Comparison of ENCODE assay signal across 15 cellular contexts in genomic region chr20:22339946-22340345, GRCh38.
"Had no signal": no experiment of that assay in that cellular context is flagged by ENCODE, and none has a peak within 500 bp of the region (broad histone marks: within the 10 kb centered on the region; RNA-seq: fewer than 3 reads in every experiment).

No MANE protein-coding gene starts in this region.

- H3K9me3 ChIP-seq: sigmoid colon, spleen had no signal

- DNase-seq: activated CD4-positive, alpha-beta T cell treated with anti-CD3 and anti-CD28 coated beads, Interleukin-2, amount 50 U/mL, for 48 hours; effector CD8-positive, alpha-beta T cell; head of caudate nucleus; kidney; sigmoid colon; spleen; stimulated activated naive B cell treated with anti-CD40 and anti-IgM and Interleukin-4, amounts not matched to agents 10 μg/mL and 1 μg/mL and 100 μg/mL, for 72 hours; T-helper 17 cell had no signal

- H3K4me1 Mint-ChIP-seq: T-helper 17 cell had no signal

- H3K36me3 Mint-ChIP-seq: activated naive CD8-positive, alpha-beta T cell; mesothelial cell of epicardium; natural killer cell treated with Interleukin-12 subunit alpha and Interleukin-12 subunit beta and Interleukin-15 and Interleukin-18, amount 100 ng/mL, for 72 hours; stimulated activated naive B cell treated with anti-CD40 and anti-IgM and Interleukin-4, amounts not matched to agents 10 μg/mL and 1 μg/mL and 100 μg/mL, for 72 hours had no signal

- H3K36me3 ChIP-seq: cardiac muscle cell, sigmoid colon, spleen had no signal

- H3K9me3 Mint-ChIP-seq: dendritic cell treated with granulocyte-macrophage colony-stimulating factor and Interleukin-4, amounts not matched to agents 40 ng/mL and 50 ng/mL, for 4 days; mesothelial cell of epicardium; natural killer cell treated with Interleukin-12 subunit alpha and Interleukin-12 subunit beta and Interleukin-15 and Interleukin-18, amount 100 ng/mL, for 72 hours; stimulated activated naive B cell treated with anti-CD40 and anti-IgM and Interleukin-4, amounts not matched to agents 10 μg/mL and 1 μg/mL and 100 μg/mL, for 72 hours had no signal

- H3K27ac ChIP-seq: cardiac muscle cell, sigmoid colon, spleen had no signal

- H3K27ac Mint-ChIP-seq: activated naive CD8-positive, alpha-beta T cell; dendritic cell treated with granulocyte-macrophage colony-stimulating factor and Interleukin-4, amounts not matched to agents 40 ng/mL and 50 ng/mL, for 4 days; mesothelial cell of epicardium; natural killer cell treated with Interleukin-12 subunit alpha and Interleukin-12 subunit beta and Interleukin-15 and Interleukin-18, amount 100 ng/mL, for 72 hours; stimulated activated naive B cell treated with anti-CD40 and anti-IgM and Interleukin-4, amounts not matched to agents 10 μg/mL and 1 μg/mL and 100 μg/mL, for 72 hours; T-helper 17 cell had no signal

- H3K4me1 ChIP-seq: sigmoid colon had no signal

- H3K4me3 ChIP-seq: cardiac muscle cell, lung, sigmoid colon, spleen had no signal

- H3K4me3 Mint-ChIP-seq: activated naive CD8-positive, alpha-beta T cell; dendritic cell treated with granulocyte-macrophage colony-stimulating factor and Interleukin-4, amounts not matched to agents 40 ng/mL and 50 ng/mL, for 4 days; natural killer cell treated with Interleukin-12 subunit alpha and Interleukin-12 subunit beta and Interleukin-15 and Interleukin-18, amount 100 ng/mL, for 72 hours; stimulated activated naive B cell treated with anti-CD40 and anti-IgM and Interleukin-4, amounts not matched to agents 10 μg/mL and 1 μg/mL and 100 μg/mL, for 72 hours; T-helper 17 cell had no signal

- ATAC-seq: left lobe of liver; natural killer cell treated with Interleukin-12 subunit alpha and Interleukin-12 subunit beta and Interleukin-15 and Interleukin-18, amount 100 ng/mL, for 72 hours; stimulated activated naive B cell treated with anti-CD40 and anti-IgM and Interleukin-4, amounts not matched to agents 10 μg/mL and 1 μg/mL and 100 μg/mL, for 72 hours; T-helper 17 cell had no signal
